ENCODE assay signal across 19 cellular contexts in genomic region chr9:93112864-93113389, GRCh38. TPM values are rescaled to one million over a fixed set of nuclear protein-coding genes. Genes with fewer than 3 reads are reported as not detected.
DNase-seq lines count a peak whose midpoint lies in the region; ATAC-seq and TF ChIP-seq lines count a peak whose summit lies in the region.
"Had no signal": no experiment of that assay in that cellular context is flagged by ENCODE, and none has a peak within 500 bp of the region (broad histone marks: within the 10 kb centered on the region; RNA-seq: fewer than 3 reads in every experiment).

No MANE protein-coding gene starts in this region.

- H3K4me1 ChIP-seq in left ventricle myocardium inferior (peaks cover 20% of the 10 kb centered on the region), neuronal stem cell (ENCODE audit: control insufficient read depth in 2 of 2, insufficient read depth in 1 of 2, low read depth in 1 of 2, low read length in 2 of 2) (peaks cover 0 to 5% of the 10 kb centered on the region in 2 donors)
- H3K4me1 ChIP-seq: Caco-2 had no signal

- H3K27me3 Mint-ChIP-seq in activated CD4-positive, alpha-beta memory T cell treated with anti-CD3 and anti-CD28 coated beads, Interleukin-2, amount 10 ng/mL, durations not matched to agents 7 days and 5 days, result no peaks in the 10 kb centered on the region
- H3K27me3 Mint-ChIP-seq: stimulated activated naive CD8-positive, alpha-beta T cell treated with anti-CD3 and anti-CD28 coated beads, Interleukin-15, Interleukin-2, amounts not matched to agents 100 ng/mL and 50 ng/mL, for 24 hours had no signal

- H2AK5ac ChIP-seq in neuronal stem cell (ENCODE audit: low read depth, low read length), result peak overlapping the region; percentile 28

- H2BK120ac ChIP-seq in neuronal stem cell (ENCODE audit: low read depth, low read length), result peak overlapping the region; percentile 41

- intact Hi-C loops in left cardiac atrium (cut with DNase I), result no loop called here
- intact Hi-C loops in left ventricle myocardium superior (cut with micrococcal nuclease), result no loop called here
- intact Hi-C loops in left ventricle myocardium inferior (cut with micrococcal nuclease), result no loop called here

- ATAC-seq in left cardiac atrium, result no peak
- ATAC-seq in left ventricle myocardium superior, result no peak
- no peak for ATAC-seq in HG03565 (IDR thresholded peaks at IDR 0.05; ENCODE audit: unreplicated experiment)

- no peak overlapping the region for H3K18ac ChIP-seq in neuronal stem cell (ENCODE audit: low read length)

- WGBS in neuronal stem cell (ENCODE audit: extremely low coverage in 2 of 2, insufficient read length in 2 of 2, insufficient replicate concordance in 1 of 2), 2 donors, result no CpG with 5 or more reads among the region's 13 CpGs

- no peak overlapping the region for H3K4me3 ChIP-seq in left ventricle myocardium inferior
- no peak overlapping the region for H3K4me3 ChIP-seq in neuronal stem cell (ENCODE audit: low read length in 2 of 2)
- H3K4me3 ChIP-seq: vagina had no signal

- CTCF ChIA-PET in activated CD4-positive, alpha-beta memory T cell treated with anti-CD3 and anti-CD28 coated beads, Interleukin-2, amount 10 ng/mL, durations not matched to agents 7 days and 5 days (lab: Charles Lee), result interaction anchor here (0.9 kb wide), 1 partner anchor 8 kb away, joined by 3 read pairs; no protein-coding TSS in a partner anchor

- H3K79me1 ChIP-seq in neuronal stem cell (ENCODE audit: low read depth, low read length), result peaks cover 2% of the 10 kb centered on the region

- H2BK15ac ChIP-seq in neuronal stem cell (ENCODE audit: low read length), result no peak overlapping the region

- peaks cover 30% of the 10 kb centered on the region for H3K4me1 Mint-ChIP-seq in activated CD4-positive, alpha-beta memory T cell treated with anti-CD3 and anti-CD28 coated beads, Interleukin-2, amount 10 ng/mL, durations not matched to agents 7 days and 5 days

- H3K27ac ChIP-seq in left ventricle myocardium inferior (replicated peaks) (peak overlapping the region; percentile 8), neuronal stem cell (replicated peaks; ENCODE audit: low read length) (no peak overlapping the region)
- H3K27ac ChIP-seq: vagina had no signal

- no peak overlapping the region for H3K4me2 ChIP-seq in neuronal stem cell (ENCODE audit: insufficient read depth, low read length, poor library complexity, severe bottlenecking)

- no peak overlapping the region for H4K8ac ChIP-seq in neuronal stem cell (ENCODE audit: low read depth, low read length)

- no peak overlapping the region for H2AFZ ChIP-seq in neuronal stem cell (ENCODE audit: low read length)

- no peak overlapping the region for H3K14ac ChIP-seq in neuronal stem cell (ENCODE audit: low read length)

- peak; percentile 15 for DNase-seq in left cardiac atrium
- no peak for DNase-seq in left ventricle myocardium superior
- peak; percentile 7 for DNase-seq in left ventricle myocardium inferior
- no peak for DNase-seq in neuronal stem cell (ENCODE audit: low spot score)
- no peak for DNase-seq in AG08396 (ENCODE audit: low spot score)
- no peak for DNase-seq in activated CD4-positive, alpha-beta memory T cell treated with anti-CD3 and anti-CD28 coated beads, Interleukin-2, amount 10 ng/mL, durations not matched to agents 7 days and 5 days
- DNase-seq in NCI-H146 (lab: John Stamatoyannopoulos, UW), result no peak
- DNase-seq: activated naive CD4-positive, alpha-beta T cell; Caco-2; GOT3; NCI-H2081; NCI-H524; stimulated activated CD4-positive, alpha-beta T cell treated with anti-CD3 and anti-CD28 coated beads, Interleukin-15, amount 100 ng/mL, for 24 hours had no signal

- no peak overlapping the region for H4K91ac ChIP-seq in neuronal stem cell (ENCODE audit: low read depth, low read length, poor library complexity)

- no peak overlapping the region for H2BK5ac ChIP-seq in neuronal stem cell (ENCODE audit: low read length)

- POLR2A ChIA-PET in activated CD4-positive, alpha-beta memory T cell treated with anti-CD3 and anti-CD28 coated beads, Interleukin-2, amount 10 ng/mL, durations not matched to agents 7 days and 5 days (lab: Charles Lee), result no interaction called here

- H3K27me3 ChIP-seq in left ventricle myocardium inferior (ENCODE audit: low read depth) (no peaks in the 10 kb centered on the region), neuronal stem cell (ENCODE audit: control insufficient read depth in 3 of 3, insufficient read depth in 3 of 3, low read depth in 1 of 3, low read length in 3 of 3) (no peaks in the 10 kb centered on the region)
- H3K27me3 ChIP-seq: vagina had no signal

- no peak for TF ChIP-seq CTCF in left ventricle myocardium inferior (IDR thresholded peaks at IDR 0.05; ENCODE audit: borderline replicate concordance)

- no peak overlapping the region for H3K4me3 Mint-ChIP-seq in activated CD4-positive, alpha-beta memory T cell treated with anti-CD3 and anti-CD28 coated beads, Interleukin-2, amount 10 ng/mL, durations not matched to agents 7 days and 5 days
- H3K4me3 Mint-ChIP-seq: nephron; stimulated activated naive CD8-positive, alpha-beta T cell treated with anti-CD3 and anti-CD28 coated beads, Interleukin-15, Interleukin-2, amounts not matched to agents 100 ng/mL and 50 ng/mL, for 24 hours; T-helper 2 cell treated with Interferon-gamma antibody and Interleukin-4, amounts not matched to agents 5 μg/mL and 100 μg/mL, for 36 hours had no signal

- H3K9me3 ChIP-seq in left ventricle myocardium inferior (replicated peaks) (no peaks in the 10 kb centered on the region), neuronal stem cell (replicated peaks in 1 of 2; ENCODE audit: control insufficient read depth in 2 of 2, insufficient read depth in 1 of 2, low read depth in 1 of 2, low read length in 2 of 2) (no peaks in the 10 kb centered on the region)
- H3K9me3 ChIP-seq: Caco-2, vagina had no signal

- H3K4ac ChIP-seq in neuronal stem cell (ENCODE audit: low read length), result no peak overlapping the region

- no peak overlapping the region for H2BK12ac ChIP-seq in neuronal stem cell (ENCODE audit: low read length)

- no peak overlapping the region for H3K27ac Mint-ChIP-seq in activated CD4-positive, alpha-beta memory T cell treated with anti-CD3 and anti-CD28 coated beads, Interleukin-2, amount 10 ng/mL, durations not matched to agents 7 days and 5 days
- H3K27ac Mint-ChIP-seq: nephron; stimulated activated naive CD8-positive, alpha-beta T cell treated with anti-CD3 and anti-CD28 coated beads, Interleukin-15, Interleukin-2, amounts not matched to agents 100 ng/mL and 50 ng/mL, for 24 hours had no signal

- H3K36me3 Mint-ChIP-seq in activated CD4-positive, alpha-beta memory T cell treated with anti-CD3 and anti-CD28 coated beads, Interleukin-2, amount 10 ng/mL, durations not matched to agents 7 days and 5 days (ENCODE audit: low read depth), result peaks cover 32% of the 10 kb centered on the region

- H3K9me3 Mint-ChIP-seq in activated CD4-positive, alpha-beta memory T cell treated with anti-CD3 and anti-CD28 coated beads, Interleukin-2, amount 10 ng/mL, durations not matched to agents 7 days and 5 days, result no peaks in the 10 kb centered on the region
- H3K9me3 Mint-ChIP-seq: nephron; stimulated activated naive CD8-positive, alpha-beta T cell treated with anti-CD3 and anti-CD28 coated beads, Interleukin-15, Interleukin-2, amounts not matched to agents 100 ng/mL and 50 ng/mL, for 24 hours; T-helper 2 cell treated with Interferon-gamma antibody and Interleukin-4, amounts not matched to agents 5 μg/mL and 100 μg/mL, for 36 hours had no signal

- peak overlapping the region; percentile 60 for H3K9ac ChIP-seq in neuronal stem cell (ENCODE audit: low read depth, low read length, poor library complexity)

- H3K36me3 ChIP-seq in left ventricle myocardium inferior (peaks cover 44% of the 10 kb centered on the region), neuronal stem cell (replicated peaks in 1 of 2; ENCODE audit: control insufficient read depth in 2 of 2, insufficient read depth in 2 of 2, low read length in 2 of 2) (peaks cover 0 to 5% of the 10 kb centered on the region in 2 donors)

- no peak overlapping the region for H3K23ac ChIP-seq in neuronal stem cell (ENCODE audit: low read depth, low read length, poor library complexity)

RNA-seq across cellular contexts. Expression of gene CARD19, which starts 16.9 kb away (rescaled TPM):
- total RNA-seq in left cardiac atrium (10 to 100 TPM; 20.2 to 26.3 TPM), left ventricle myocardium superior (22.4 TPM), left ventricle myocardium inferior (35.8 TPM)
- polyA plus RNA-seq in neuronal stem cell (2013, experiment 1 of 2), result 23.2 TPM
- 20.4 TPM for polyA plus RNA-seq in neuronal stem cell (2013, experiment 2 of 2)
- 10 to 100 TPM; 80.4 to 83.5 TPM for total RNA-seq in activated CD4-positive, alpha-beta memory T cell treated with anti-CD3 and anti-CD28 coated beads, Interleukin-2, amount 10 ng/mL, durations not matched to agents 7 days and 5 days

RNA-seq across cellular contexts. Expression of gene NINJ1, which starts 21.1 kb away (rescaled TPM):
- total RNA-seq in left cardiac atrium (10 to 100 TPM; 38.4 to 45.9 TPM), left ventricle myocardium superior (46.8 TPM), left ventricle myocardium inferior (53.7 TPM)
- 36.0 TPM for polyA plus RNA-seq in neuronal stem cell (2013, experiment 1 of 2)
- polyA plus RNA-seq in neuronal stem cell (2013, experiment 2 of 2), result 35.7 TPM
- 10 to 100 TPM; 36.9 to 37.4 TPM for total RNA-seq in activated CD4-positive, alpha-beta memory T cell treated with anti-CD3 and anti-CD28 coated beads, Interleukin-2, amount 10 ng/mL, durations not matched to agents 7 days and 5 days

RNA-seq across cellular contexts. Expression of gene SUSD3, which starts 54.4 kb away (rescaled TPM):
- 1 to 10 TPM; 1.6 to 2.4 TPM for total RNA-seq in left cardiac atrium
- 0.87 TPM for total RNA-seq in left ventricle myocardium superior
- total RNA-seq in left ventricle myocardium inferior, result 0.60 TPM
- 1.9 TPM for polyA plus RNA-seq in neuronal stem cell (2013, experiment 1 of 2)
- polyA plus RNA-seq in neuronal stem cell (2013, experiment 2 of 2), result 2.0 TPM
- total RNA-seq in activated CD4-positive, alpha-beta memory T cell treated with anti-CD3 and anti-CD28 coated beads, Interleukin-2, amount 10 ng/mL, durations not matched to agents 7 days and 5 days, result 10 to 100 TPM; 69.6 to 71.4 TPM
- total RNA-seq: lung microvascular endothelial cell had no signal

Comparison
In these comparisons a context has a peak if more than half of its experiments do, and no peak if none do; other contexts are left out.
1. DNase-seq: peak in left cardiac atrium (single experiment) and left ventricle myocardium inferior (single experiment); none in left ventricle myocardium superior (single experiment), neuronal stem cell (single experiment), AG08396 (single experiment), activated CD4-positive, alpha-beta memory T cell treated with anti-CD3 and anti-CD28 coated beads, Interleukin-2, amount 10 ng/mL, durations not matched to agents 7 days and 5 days (single experiment) and NCI-H146 (single experiment).
2. RNA of gene SUSD3, which starts 54.4 kb away (total RNA-seq): 69.6 to 71.4 TPM in activated CD4-positive, alpha-beta memory T cell treated with anti-CD3 and anti-CD28 coated beads, Interleukin-2, amount 10 ng/mL, durations not matched to agents 7 days and 5 days; 1.6 to 2.4 TPM in left cardiac atrium, 0.87 TPM in left ventricle myocardium superior (single experiment) and 0.60 TPM in left ventricle myocardium inferior (single experiment); every median in the first group is over 10 times any median in the second.